Comparison of ENCODE assay signal across 12 cellular contexts in genomic region chr1:31923905-31924304, GRCh38. TPM values are rescaled to one million over a fixed set of nuclear protein-coding genes. Genes with fewer than 3 reads are reported as not detected.
DNase-seq lines count a peak whose midpoint lies in the region; ATAC-seq and TF ChIP-seq lines count a peak whose summit lies in the region.
"Had no signal": no experiment of that assay in that cellular context is flagged by ENCODE, and none has a peak within 500 bp of the region (broad histone marks: within the 10 kb centered on the region; RNA-seq: fewer than 3 reads in every experiment).

No MANE protein-coding gene starts in this region.

- H3K36me3 Mint-ChIP-seq in CD14-positive monocyte, result peaks cover 18 to 28% of the 10 kb centered on the region in 2 donors
- H3K36me3 Mint-ChIP-seq in central memory CD8-positive, alpha-beta T cell (ENCODE audit: insufficient read depth), result peaks cover 24% of the 10 kb centered on the region

- H3K27me3 ChIP-seq in OCI-LY1 (ENCODE audit: insufficient read depth, low read length) (no peaks in the 10 kb centered on the region), neutrophil (no peaks in the 10 kb centered on the region)
- H3K27me3 ChIP-seq: BLaER1 had no signal

- H3K27ac ChIP-seq in OCI-LY1 (ENCODE audit: low read depth, low read length, poor library complexity, severe bottlenecking), result peak overlapping the region; percentile 16
- peak overlapping the region; percentile 45 for H3K27ac ChIP-seq in neutrophil
- H3K27ac ChIP-seq: BLaER1 had no signal

- no peaks in the 10 kb centered on the region for H3K27me3 Mint-ChIP-seq in CD14-positive monocyte (ENCODE audit: low read depth in 3 of 3)
- H3K27me3 Mint-ChIP-seq in central memory CD8-positive, alpha-beta T cell, result no peaks in the 10 kb centered on the region

- no peak overlapping the region; the same call in 1 of the 2 replicates for H3K4me2 ChIP-seq in OCI-LY1 (ENCODE audit: low read length)
- H3K4me2 ChIP-seq: BLaER1 had no signal

- H3K9ac ChIP-seq in OCI-LY1 (ENCODE audit: low read length), result no peak overlapping the region
- H3K9ac ChIP-seq: BLaER1 had no signal

- no peaks in the 10 kb centered on the region for H3F3A ChIP-seq in OCI-LY1 (ENCODE audit: insufficient read depth, low read length)

- DNase-seq in CD14-positive monocyte (ENCODE audit: low spot score) (no peak), glomerular visceral epithelial cell (ENCODE audit: extremely low spot score) (no peak), retina (no peak), HT-29 (ENCODE audit: low spot score) (no peak)
- DNase-seq in central memory CD8-positive, alpha-beta T cell (ENCODE audit: low spot score in 2 of 2), result no peak
- DNase-seq: NCI-H1436 had no signal

- peaks cover 83% of the 10 kb centered on the region for H3K4me1 Mint-ChIP-seq in CD14-positive monocyte
- peaks cover 71% of the 10 kb centered on the region for H3K4me1 Mint-ChIP-seq in central memory CD8-positive, alpha-beta T cell

- H3K4me3 Mint-ChIP-seq in CD14-positive monocyte, result no peak overlapping the region
- H3K4me3 Mint-ChIP-seq in central memory CD8-positive, alpha-beta T cell, result peak overlapping the region; percentile 67
- H3K4me3 Mint-ChIP-seq: mesothelial cell of epicardium had no signal

- H2AFZ ChIP-seq in OCI-LY1 (ENCODE audit: low read length), result no peak overlapping the region

- H3K9me3 ChIP-seq in OCI-LY1 (ENCODE audit: low read length) (no peaks in the 10 kb centered on the region), neutrophil (no peaks in the 10 kb centered on the region)
- H3K9me3 ChIP-seq: BLaER1 had no signal

- peak; percentile 57 for ATAC-seq in central memory CD8-positive, alpha-beta T cell (replicated peaks; ENCODE audit: extremely low read depth, poor library complexity, severe bottlenecking)
- no peak for ATAC-seq in GM19452 (IDR thresholded peaks at IDR 0.05; ENCODE audit: unreplicated experiment)

- no peak overlapping the region for H3K4me3 ChIP-seq in OCI-LY1 (ENCODE audit: low read depth, low read length, poor library complexity, severe bottlenecking)
- no peak overlapping the region for H3K4me3 ChIP-seq in neutrophil (ENCODE audit: low read depth in 1 of 2, low read length in 1 of 2)
- H3K4me3 ChIP-seq: BLaER1, skin epidermis had no signal

- peaks cover 53% of the 10 kb centered on the region for H3K4me1 ChIP-seq in OCI-LY1 (ENCODE audit: insufficient read depth, low read length, severe bottlenecking)
- peaks cover 84 to 85% of the 10 kb centered on the region in 2 experiments for H3K4me1 ChIP-seq in neutrophil (ENCODE audit: control insufficient read depth in 1 of 2, insufficient read depth in 1 of 2, low read depth in 1 of 2, low read length in 1 of 2)

- H3K9me2 ChIP-seq in OCI-LY1 (ENCODE audit: low read depth, low read length), result no peaks in the 10 kb centered on the region

- TF ChIP-seq CTCF in CD14-positive monocyte (IDR thresholded peaks at IDR 0.05) (no peak), OCI-LY1 (IDR thresholded peaks at IDR 0.05; ENCODE audit: low read length) (no peak), neutrophil (IDR thresholded peaks at IDR 0.05) (no peak)

- H3K27ac Mint-ChIP-seq in CD14-positive monocyte, result peak overlapping the region in 4 of 7 donors; percentile 45 to 72 (median 68)
- peak overlapping the region; percentile 97 for H3K27ac Mint-ChIP-seq in central memory CD8-positive, alpha-beta T cell (ENCODE audit: low read depth)

- H3K36me3 ChIP-seq in OCI-LY1 (ENCODE audit: insufficient read depth, low read length), result peaks cover 39% of the 10 kb centered on the region
- no peaks in the 10 kb centered on the region for H3K36me3 ChIP-seq in neutrophil

- H3K79me2 ChIP-seq in OCI-LY1 (ENCODE audit: insufficient read depth, low read length), result peaks cover 92% of the 10 kb centered on the region

- peaks cover 0 to 2% (median 0%) of the 10 kb centered on the region in 7 donors for H3K9me3 Mint-ChIP-seq in CD14-positive monocyte
- no peaks in the 10 kb centered on the region for H3K9me3 Mint-ChIP-seq in central memory CD8-positive, alpha-beta T cell

- intact Hi-C loops in CD14-positive monocyte (cut with micrococcal nuclease), result loop anchor here in 1 of 2 donors (5.0 kb wide), 2 partner anchors 33 to 37 kb away; no protein-coding TSS in a partner anchor

- no peaks in the 10 kb centered on the region for H4K20me1 ChIP-seq in OCI-LY1 (ENCODE audit: insufficient read depth, low read length)

RNA-seq across cellular contexts. Expression of gene PTP4A2, which starts 14.3 kb away (rescaled TPM):
- 100 to 1,000 TPM; 294 to 501 TPM for polyA plus RNA-seq in CD14-positive monocyte
- total RNA-seq in HT-29 (2014; rRNA removed; shearing (Covaris generic)), result 198 and 218 TPM in 2 replicates
